In the genomic region with DNA sequence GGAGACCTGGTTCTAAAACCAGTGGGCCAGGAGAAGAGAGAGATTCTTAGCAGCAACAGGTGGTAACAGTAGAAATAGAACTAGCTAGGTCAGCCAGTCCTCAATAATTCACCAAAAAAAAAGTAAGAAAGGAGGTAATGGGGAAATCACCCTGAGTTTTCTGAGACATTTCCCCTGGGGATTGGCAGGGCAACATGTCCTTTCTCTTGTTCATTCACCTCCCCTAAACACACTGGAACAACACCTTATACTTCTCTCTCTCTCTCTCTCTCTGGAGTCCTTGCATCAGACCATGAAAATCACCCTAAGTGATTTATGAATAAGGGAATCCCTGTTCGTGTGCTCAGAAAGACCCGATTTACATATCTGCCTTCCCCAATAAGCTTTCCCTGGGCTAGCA, we compare ENCODE assay signal across 11 cellular contexts.
DNase-seq lines count a peak whose midpoint lies in the region; ATAC-seq and TF ChIP-seq lines count a peak whose summit lies in the region.
"Had no signal": no experiment of that assay in that cellular context is flagged by ENCODE, and none has a peak within 500 bp of the region (broad histone marks: within the 10 kb centered on the region; RNA-seq: fewer than 3 reads in every experiment).

No MANE protein-coding gene starts in this region.

- H3K27ac Mint-ChIP-seq in activated naive CD8-positive, alpha-beta T cell treated with anti-CD3 and anti-CD28 coated beads, Interleukin-2, amount 10 ng/mL, durations not matched to agents 7 days and 5 days, result peak overlapping the region; percentile 72

- H3K4me1 Mint-ChIP-seq in activated naive CD8-positive, alpha-beta T cell treated with anti-CD3 and anti-CD28 coated beads, Interleukin-2, amount 10 ng/mL, durations not matched to agents 7 days and 5 days, result peaks cover 34% of the 10 kb centered on the region

- H3K4me3 ChIP-seq in ovary, result no peak overlapping the region
- H3K4me3 ChIP-seq in colonic mucosa, result no peak overlapping the region

- H3K27ac ChIP-seq in ovary (no peak overlapping the region), colonic mucosa (no peak overlapping the region)

- DNase-seq in GM13976 (ENCODE audit: low spot score), result peak; percentile 38
- DNase-seq in activated naive CD8-positive, alpha-beta T cell treated with anti-CD3 and anti-CD28 coated beads, Interleukin-2, amount 10 ng/mL, durations not matched to agents 7 days and 5 days, result no peak
- DNase-seq in NCI-H1417 (lab: John Stamatoyannopoulos, UW), result no peak
- no peak for DNase-seq in hippocampal formation (lab: John Stamatoyannopoulos, UW)
- no peak for DNase-seq in ovary
- DNase-seq in colonic mucosa, result no peak
- DNase-seq: activated CD4-positive, CD25-positive, alpha-beta regulatory T cell; mesendoderm; NCI-H1105 treated with DMSO at 0.1 percent for 48 hours had no signal

- H3K9me3 ChIP-seq in ovary, result no peaks in the 10 kb centered on the region
- H3K9me3 ChIP-seq in colonic mucosa, result no peaks in the 10 kb centered on the region

- no peaks in the 10 kb centered on the region for H3K9me3 Mint-ChIP-seq in activated naive CD8-positive, alpha-beta T cell treated with anti-CD3 and anti-CD28 coated beads, Interleukin-2, amount 10 ng/mL, durations not matched to agents 7 days and 5 days

- H3K4me1 ChIP-seq in ovary (ENCODE audit: insufficient read depth), result no peaks in the 10 kb centered on the region
- peaks cover 5% of the 10 kb centered on the region for H3K4me1 ChIP-seq in colonic mucosa

- no peak overlapping the region for H3K9ac ChIP-seq in colonic mucosa (ENCODE audit: low read depth in 2 of 2, low read length in 2 of 2)

- intact Hi-C loops in ovary (cut with DNase I), result no loop called here
- intact Hi-C loops in colonic mucosa (cut with DNase I), result no loop called here

- peaks cover 67% of the 10 kb centered on the region for H3K36me3 Mint-ChIP-seq in activated naive CD8-positive, alpha-beta T cell treated with anti-CD3 and anti-CD28 coated beads, Interleukin-2, amount 10 ng/mL, durations not matched to agents 7 days and 5 days

- in situ Hi-C loops in GM13976 (cut with MboI; ENCODE audit: low sequenced_read_pairs, unreplicated experiment), result no loop called here

- no peaks in the 10 kb centered on the region for H3K27me3 Mint-ChIP-seq in activated naive CD8-positive, alpha-beta T cell treated with anti-CD3 and anti-CD28 coated beads, Interleukin-2, amount 10 ng/mL, durations not matched to agents 7 days and 5 days

- H3K4me3 Mint-ChIP-seq in activated naive CD8-positive, alpha-beta T cell treated with anti-CD3 and anti-CD28 coated beads, Interleukin-2, amount 10 ng/mL, durations not matched to agents 7 days and 5 days, result peak overlapping the region; percentile 28

- 73 to 88% (median 87%) methylated on average over 2 of the region's 2 CpGs for WGBS in ovary, 3 donors

- TF ChIP-seq CTCF in GM13976 (IDR thresholded peaks at IDR 0.05; ENCODE audit: borderline replicate concordance, control extremely low read depth, extremely low read depth, insufficient read depth, missing control alignments) (no peak), ovary (IDR thresholded peaks at IDR 0.05) (no peak), colonic mucosa (IDR thresholded peaks at IDR 0.05) (no peak)

- TF ChIP-seq POLR2A in ovary (IDR thresholded peaks at IDR 0.05), result no peak

- ATAC-seq in GM19395 (IDR thresholded peaks at IDR 0.05; ENCODE audit: unreplicated experiment) (peak; percentile 60), HG03095 (IDR thresholded peaks at IDR 0.05; ENCODE audit: unreplicated experiment) (peak; percentile 79)
- no peak for ATAC-seq in activated naive CD8-positive, alpha-beta T cell treated with anti-CD3 and anti-CD28 coated beads, Interleukin-2, amount 10 ng/mL, durations not matched to agents 7 days and 5 days (ENCODE audit: low read depth)

- TF ChIP-seq EP300 in ovary (IDR thresholded peaks at IDR 0.05), result no peak

- H3K36me3 ChIP-seq in ovary (no peaks in the 10 kb centered on the region), colonic mucosa (peaks cover 7% of the 10 kb centered on the region)

- H3K27me3 ChIP-seq in ovary, result no peaks in the 10 kb centered on the region
- no peaks in the 10 kb centered on the region for H3K27me3 ChIP-seq in colonic mucosa

- POLR2A ChIA-PET in activated naive CD8-positive, alpha-beta T cell treated with anti-CD3 and anti-CD28 coated beads, Interleukin-2, amount 10 ng/mL, durations not matched to agents 7 days and 5 days (lab: Charles Lee), result no interaction called here
